ENCODE assay signal across 15 cellular contexts in genomic region chr12:125071456-125071855, GRCh38.
"Had no signal": no experiment of that assay in that cellular context is flagged by ENCODE, and none has a peak within 500 bp of the region (broad histone marks: within the 10 kb centered on the region; RNA-seq: fewer than 3 reads in every experiment).

No MANE protein-coding gene starts in this region.

- H3K4me3 ChIP-seq: gastroesophageal sphincter, lower lobe of right lung, thoracic aorta, upper lobe of right lung had no signal

- DNase-seq: activated CD4-positive, alpha-beta T cell treated with anti-CD3 and anti-CD28 coated beads for 48 hours; activated naive CD4-positive, alpha-beta T cell treated with anti-CD3 and anti-CD28 coated beads for 36 hours; activated naive CD8-positive, alpha-beta T cell treated with anti-CD3 and anti-CD28 coated beads, Interleukin-2, amount 50 U/mL, for 24 hours; activated T-cell treated with anti-CD3 and anti-CD28 coated beads for 4 hours; dermis blood vessel endothelial cell; erythroblast; left colon; lower lobe of right lung; nephron progenitor cell; stimulated activated CD4-positive, alpha-beta T cell treated with anti-CD3 and anti-CD28 coated beads, Interleukin-1b, Interleukin-23, amount 100 ng/mL, for 48 hours; T-helper 17 cell; upper lobe of right lung had no signal

- H3K4me3 Mint-ChIP-seq: activated naive CD4-positive, alpha-beta T cell treated with anti-CD3 and anti-CD28 coated beads for 36 hours; activated naive CD8-positive, alpha-beta T cell treated with anti-CD3 and anti-CD28 coated beads, Interleukin-2, amount 50 U/mL, for 24 hours; nephron progenitor cell; T-helper 17 cell had no signal

- H3K36me3 ChIP-seq: thoracic aorta had no signal

- H3K27ac Mint-ChIP-seq: activated naive CD4-positive, alpha-beta T cell treated with anti-CD3 and anti-CD28 coated beads for 36 hours; activated naive CD8-positive, alpha-beta T cell treated with anti-CD3 and anti-CD28 coated beads, Interleukin-2, amount 50 U/mL, for 24 hours; nephron progenitor cell; T-helper 17 cell had no signal

- H3K9me3 Mint-ChIP-seq: activated naive CD4-positive, alpha-beta T cell treated with anti-CD3 and anti-CD28 coated beads for 36 hours; activated naive CD8-positive, alpha-beta T cell treated with anti-CD3 and anti-CD28 coated beads, Interleukin-2, amount 50 U/mL, for 24 hours; nephron progenitor cell had no signal

- H3K4me1 ChIP-seq: lower lobe of right lung, upper lobe of right lung had no signal

- H3K27me3 Mint-ChIP-seq: activated naive CD8-positive, alpha-beta T cell treated with anti-CD3 and anti-CD28 coated beads, Interleukin-2, amount 50 U/mL, for 24 hours; T-helper 17 cell had no signal

- H3K27ac ChIP-seq: gastroesophageal sphincter, lower lobe of right lung, thoracic aorta, upper lobe of right lung had no signal

- ATAC-seq: activated naive CD8-positive, alpha-beta T cell treated with anti-CD3 and anti-CD28 coated beads, Interleukin-2, amount 50 U/mL, for 24 hours; gastroesophageal sphincter; left colon; lower lobe of right lung; sciatic nerve; T-helper 17 cell; upper lobe of right lung had no signal

- H3K27me3 ChIP-seq: gastroesophageal sphincter, upper lobe of right lung had no signal

- H3K9me3 ChIP-seq: gastroesophageal sphincter, lower lobe of right lung, thoracic aorta, upper lobe of right lung had no signal
